21 cellular contexts compared by ENCODE assay signal in the genomic region with DNA sequence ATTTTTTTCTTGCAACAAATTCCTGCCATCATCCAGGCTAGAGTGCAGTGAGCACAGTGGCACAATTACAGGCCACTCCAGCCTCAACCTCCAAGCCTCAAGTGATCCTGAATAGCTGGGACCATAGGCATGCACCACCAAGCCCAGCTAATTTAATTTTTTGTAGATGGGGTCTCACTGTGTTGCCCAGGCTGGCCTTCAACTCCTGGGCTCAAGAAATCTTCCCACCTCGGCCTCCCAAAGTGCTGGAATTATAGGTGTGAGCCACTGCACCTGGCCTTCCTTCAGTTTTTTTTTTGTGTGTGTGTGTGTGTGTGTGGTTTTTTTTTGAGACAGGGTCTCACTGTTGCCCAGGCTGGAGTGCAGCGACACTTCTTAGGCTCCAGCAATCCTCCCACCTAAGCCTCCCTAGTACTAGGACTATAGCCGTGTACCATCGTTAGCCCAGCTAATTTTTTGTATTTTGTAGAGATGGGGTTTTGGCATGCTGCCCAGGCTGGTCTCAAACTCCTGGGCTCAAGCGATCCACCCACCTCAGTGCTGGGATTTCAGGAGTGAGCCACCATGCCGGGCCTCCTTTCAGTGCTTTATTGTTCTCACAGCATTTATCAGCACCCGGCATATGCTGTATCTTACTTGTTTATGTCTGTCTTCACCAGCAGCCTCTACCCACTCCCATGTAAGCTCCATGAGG. TPM values are rescaled to one million over a fixed set of nuclear protein-coding genes. Genes with fewer than 3 reads are reported as not detected.
DNase-seq lines count a peak whose midpoint lies in the region; ATAC-seq and TF ChIP-seq lines count a peak whose summit lies in the region.
"Had no signal": no experiment of that assay in that cellular context is flagged by ENCODE, and none has a peak within 500 bp of the region (broad histone marks: within the 10 kb centered on the region; RNA-seq: fewer than 3 reads in every experiment).

No MANE protein-coding gene starts in this region.

- H3K9me3 Mint-ChIP-seq in neural crest cell: no peaks in the 10 kb centered on the region
- H3K9me3 Mint-ChIP-seq: IgD-negative memory B cell had no signal

- H3K4me3 Mint-ChIP-seq in neural crest cell: no peak overlapping the region
- H3K4me3 Mint-ChIP-seq: IgD-negative memory B cell had no signal

- H3K4me1 Mint-ChIP-seq in neural crest cell: peaks cover 6% of the 10 kb centered on the region

- peaks cover 64% of the 10 kb centered on the region for H3K36me3 ChIP-seq in BLaER1
- peaks cover 5% of the 10 kb centered on the region for H3K36me3 ChIP-seq in SJCRH30
- H3K36me3 ChIP-seq: colonic mucosa had no signal

- H3K27me3 ChIP-seq in BLaER1: no peaks in the 10 kb centered on the region
- no peaks in the 10 kb centered on the region for H3K27me3 ChIP-seq in SJCRH30
- H3K27me3 ChIP-seq: BE2C, colonic mucosa, right lobe of liver had no signal

- DNase-seq in NCI-H1105 (lab: John Stamatoyannopoulos, UW) (peak; percentile 67), neural crest cell (ENCODE audit: low read depth, low spot score) (no peak), SJCRH30 (no peak), NCI-H1694 treated with DMSO at 0.1 percent for 48 hours (lab: John Stamatoyannopoulos, UW) (no peak)
- DNase-seq: activated CD8-positive, alpha-beta memory T cell treated with anti-CD3 and anti-CD28 coated beads, Interleukin-2, amount 50 U/mL, for 4 hours; activated gamma-delta T cell; BE2C; colonic mucosa; DMS153; foreskin fibroblast; GM23248; left cardiac atrium; midbrain; OCI-M1; right lobe of liver; T-helper 9 cell had no signal

- H3K27ac ChIP-seq in BLaER1 (0 out of 2 replicates have a peak overlapping the region, but pooled peaks have one; percentile 33), angular gyrus (ENCODE audit: low read depth, low read length) (peak overlapping the region; percentile 83), SJCRH30 (no peak overlapping the region)
- H3K27ac ChIP-seq: colonic mucosa, GM23248, right lobe of liver had no signal

- H3K27me3 Mint-ChIP-seq in neural crest cell (ENCODE audit: low read depth): no peaks in the 10 kb centered on the region
- H3K27me3 Mint-ChIP-seq: IgD-negative memory B cell had no signal

- no peaks in the 10 kb centered on the region for H3K9me3 ChIP-seq in BLaER1
- no peaks in the 10 kb centered on the region for H3K9me3 ChIP-seq in SJCRH30 (replicated peaks)
- H3K9me3 ChIP-seq: BE2C, colonic mucosa, right lobe of liver had no signal

- peaks cover 56% of the 10 kb centered on the region for H4K20me1 ChIP-seq in BLaER1

- H3K4me1 ChIP-seq in BLaER1 (peaks cover 92% of the 10 kb centered on the region), SJCRH30 (no peaks in the 10 kb centered on the region)
- H3K4me1 ChIP-seq: BE2C, colonic mucosa, right lobe of liver had no signal

- peak overlapping the region; percentile 96; the same call in 1 of the 2 replicates for H3K4me2 ChIP-seq in BLaER1

- no peak overlapping the region for H3K9ac ChIP-seq in BLaER1
- H3K9ac ChIP-seq: GM23248 had no signal

- peaks cover 6% of the 10 kb centered on the region for H3K36me3 Mint-ChIP-seq in neural crest cell (ENCODE audit: low read depth)

- ATAC-seq in HG03280 (IDR thresholded peaks at IDR 0.05; ENCODE audit: unreplicated experiment): no peak
- ATAC-seq: left cardiac atrium, right lobe of liver had no signal

- peak overlapping the region; percentile 62 for H3K27ac Mint-ChIP-seq in neural crest cell (ENCODE audit: unreplicated experiment)
- H3K27ac Mint-ChIP-seq: IgD-negative memory B cell had no signal

- H3K4me3 ChIP-seq in BLaER1: no peak overlapping the region
- no peak overlapping the region for H3K4me3 ChIP-seq in SJCRH30
- H3K4me3 ChIP-seq: colonic mucosa, GM23248, right lobe of liver had no signal

- no peak for TF ChIP-seq CTCF in neural crest cell (conservative IDR thresholded peaks at IDR 0.05)

RNA-seq across cellular contexts. Expression of a gene that starts 5.9 kb away (rescaled TPM):
- 0.41 and 0.51 TPM in 2 replicates for total RNA-seq in neural crest cell
- total RNA-seq in SJCRH30 (2014; rRNA removed; shearing (Covaris generic)): 0.10 and 0.12 TPM in 2 replicates
- total RNA-seq: GM23248 had no signal

RNA-seq across cellular contexts. Expression of a gene that starts 9.6 kb away (rescaled TPM):
- total RNA-seq in neural crest cell: 18.3 and 19.7 TPM in 2 replicates
- total RNA-seq in SJCRH30 (2014; rRNA removed; shearing (Covaris generic)): 10.3 and 13.1 TPM in 2 replicates

RNA-seq across cellular contexts. Expression of a gene that starts 10.1 kb away (rescaled TPM):
- 52.9 and 53.5 TPM in 2 replicates for total RNA-seq in neural crest cell
- total RNA-seq in SJCRH30 (2014; rRNA removed; shearing (Covaris generic)): 24.0 and 24.6 TPM in 2 replicates

RNA-seq across cellular contexts. Expression of a gene that starts 13.4 kb away (rescaled TPM):
- total RNA-seq in neural crest cell: 114 and 117 TPM in 2 replicates
- total RNA-seq in SJCRH30 (2014; rRNA removed; shearing (Covaris generic)): 46.8 and 56.2 TPM in 2 replicates

RNA-seq across cellular contexts. Expression of a gene that starts 30.4 kb away (rescaled TPM):
- total RNA-seq in neural crest cell: 9.5 and 11.7 TPM in 2 replicates
- 2.7 and 3.9 TPM in 2 replicates for total RNA-seq in SJCRH30 (2014; rRNA removed; shearing (Covaris generic))
- total RNA-seq: NCI-H460 had no signal
